11 cellular contexts compared by ENCODE assay signal in genomic region chr4:118765399-118765798, GRCh38.
DNase-seq lines count a peak whose midpoint lies in the region; ATAC-seq and TF ChIP-seq lines count a peak whose summit lies in the region.
"Had no signal": no experiment of that assay in that cellular context is flagged by ENCODE, and none has a peak within 500 bp of the region (broad histone marks: within the 10 kb centered on the region; RNA-seq: fewer than 3 reads in every experiment).

No MANE protein-coding gene starts in this region.

- TF ChIP-seq CTCF in CD8-positive, alpha-beta T cell (IDR thresholded peaks at IDR 0.05): no peak

- H3K27me3 ChIP-seq in SJSA1 (replicated peaks) (no peaks in the 10 kb centered on the region), rectal smooth muscle tissue (ENCODE audit: control insufficient read depth, insufficient read depth, low read length) (no peaks in the 10 kb centered on the region)
- H3K27me3 ChIP-seq in CD8-positive, alpha-beta T cell (ENCODE audit: insufficient read depth, low read length): no peaks in the 10 kb centered on the region

- POLR2A ChIA-PET in CD8-positive, alpha-beta T cell (lab: Charles Lee): no interaction called here

- H3K9ac ChIP-seq in rectal smooth muscle tissue (ENCODE audit: low read length): no peak overlapping the region

- H3K4me3 ChIP-seq in SJSA1 (no peak overlapping the region), rectal smooth muscle tissue (ENCODE audit: low read length) (no peak overlapping the region)
- H3K4me3 ChIP-seq in CD8-positive, alpha-beta T cell (ENCODE audit: low read depth, low read length): no peak overlapping the region

- no peak overlapping the region for H3K4me3 Mint-ChIP-seq in immature natural killer cell
- no peak overlapping the region for H3K4me3 Mint-ChIP-seq in CD8-positive, alpha-beta T cell
- H3K4me3 Mint-ChIP-seq: activated CD4-positive, alpha-beta memory T cell treated with anti-CD3 and anti-CD28 coated beads for 36 hours; H9 had no signal

- CTCF ChIA-PET in CD8-positive, alpha-beta T cell (lab: Charles Lee): no interaction called here

- H3K9me3 ChIP-seq in SJSA1 (replicated peaks): no peaks in the 10 kb centered on the region
- no peaks in the 10 kb centered on the region for H3K9me3 ChIP-seq in CD8-positive, alpha-beta T cell (ENCODE audit: low read length)

- H3K36me3 Mint-ChIP-seq in immature natural killer cell: peaks cover 18 to 37% (median 23%) of the 10 kb centered on the region in 3 donors
- H3K36me3 Mint-ChIP-seq in CD8-positive, alpha-beta T cell: peaks cover 63% of the 10 kb centered on the region

- intact Hi-C loops in CD8-positive, alpha-beta T cell (cut with DNase I, micrococcal nuclease): no loop called here

- H3K27ac Mint-ChIP-seq in immature natural killer cell: no peak overlapping the region
- no peak overlapping the region for H3K27ac Mint-ChIP-seq in CD8-positive, alpha-beta T cell
- H3K27ac Mint-ChIP-seq: activated CD4-positive, alpha-beta memory T cell treated with anti-CD3 and anti-CD28 coated beads for 36 hours; H9 had no signal

- H3K27ac ChIP-seq in SJSA1 (peak overlapping the region; percentile 1; the same call in 1 of the 2 replicates), rectal smooth muscle tissue (ENCODE audit: low read depth, low read length) (peak overlapping the region; percentile 95)
- no peak overlapping the region for H3K27ac ChIP-seq in CD8-positive, alpha-beta T cell (ENCODE audit: low read depth, low read length)

- H3K27me3 Mint-ChIP-seq in immature natural killer cell (ENCODE audit: low read depth in 3 of 3): peaks cover 0 to 2% (median 0%) of the 10 kb centered on the region in 3 donors
- H3K27me3 Mint-ChIP-seq in CD8-positive, alpha-beta T cell (ENCODE audit: low read depth): no peaks in the 10 kb centered on the region
- H3K27me3 Mint-ChIP-seq: activated CD4-positive, alpha-beta memory T cell treated with anti-CD3 and anti-CD28 coated beads for 36 hours had no signal

- no peaks in the 10 kb centered on the region for H3K9me3 Mint-ChIP-seq in immature natural killer cell
- no peaks in the 10 kb centered on the region for H3K9me3 Mint-ChIP-seq in CD8-positive, alpha-beta T cell
- H3K9me3 Mint-ChIP-seq: activated CD4-positive, alpha-beta memory T cell treated with anti-CD3 and anti-CD28 coated beads for 36 hours; H9 had no signal

- H3K36me3 ChIP-seq in SJSA1 (peaks cover 68% of the 10 kb centered on the region), rectal smooth muscle tissue (ENCODE audit: control insufficient read depth, insufficient read depth, low read length) (peaks cover 8% of the 10 kb centered on the region)
- peaks cover 19% of the 10 kb centered on the region for H3K36me3 ChIP-seq in CD8-positive, alpha-beta T cell (ENCODE audit: insufficient read depth, low read length)

- H3K4me1 ChIP-seq in SJSA1 (replicated peaks): peaks cover 32% of the 10 kb centered on the region
- peaks cover 62% of the 10 kb centered on the region for H3K4me1 ChIP-seq in rectal smooth muscle tissue (ENCODE audit: control insufficient read depth, insufficient read depth, low read length)
- H3K4me1 ChIP-seq in CD8-positive, alpha-beta T cell (ENCODE audit: insufficient read depth, low read length): no peaks in the 10 kb centered on the region

- H3K4me1 Mint-ChIP-seq in immature natural killer cell: no peaks in the 10 kb centered on the region
- no peaks in the 10 kb centered on the region for H3K4me1 Mint-ChIP-seq in CD8-positive, alpha-beta T cell (ENCODE audit: low read depth)
- H3K4me1 Mint-ChIP-seq: H9 had no signal

- no peak for ATAC-seq in GM21381 (IDR thresholded peaks at IDR 0.05; ENCODE audit: unreplicated experiment)
- no peak for ATAC-seq in HG03469 (IDR thresholded peaks at IDR 0.05; ENCODE audit: unreplicated experiment)
- ATAC-seq in CD8-positive, alpha-beta T cell: no peak

- DNase-seq in DMS 273 treated with DMSO at 0.1 percent for 48 hours (lab: John Stamatoyannopoulos, UW): peak; percentile 3
- DNase-seq in SJSA1 (ENCODE audit: low read depth in 1 of 2, low spot score in 2 of 2): peak in 1 of 2 experiments; percentile 69
- peak; percentile 100 for DNase-seq in fibroblast of peridontal ligament (ENCODE audit: extremely low read depth)
- no peak for DNase-seq in immature natural killer cell
- no peak for DNase-seq in CD8-positive, alpha-beta T cell
- DNase-seq: activated CD4-positive, alpha-beta memory T cell treated with anti-CD3 and anti-CD28 coated beads for 36 hours; H9; NCI-H2171 had no signal

Comparison
In these comparisons a context has a peak if more than half of its experiments do, and no peak if none do; other contexts are left out.
1. DNase-seq: peak in DMS 273 treated with DMSO at 0.1 percent for 48 hours (single experiment) and fibroblast of peridontal ligament (single experiment); none in immature natural killer cell (0 of 3) and CD8-positive, alpha-beta T cell (0 of 7).